16 cellular contexts compared by ENCODE assay signal in genomic region chr18:48815182-48815520, GRCh38.
A peak's percentile ranks its signal among the peaks of the same experiment; 100 is the strongest.
DNase-seq lines count a peak whose midpoint lies in the region; ATAC-seq lines count a peak whose summit lies in the region.
"Had no signal": no experiment of that assay in that cellular context is flagged by ENCODE, and none has a peak within 500 bp of the region (broad histone marks: within the 10 kb centered on the region; RNA-seq: fewer than 3 reads in every experiment).

No MANE protein-coding gene starts in this region.

- ATAC-seq in effector memory CD8-positive, alpha-beta T cell (replicated peaks), result no peak
- ATAC-seq in HG02938 (IDR thresholded peaks at IDR 0.05; ENCODE audit: unreplicated experiment), result no peak
- ATAC-seq: left colon had no signal

- H3K27me3 Mint-ChIP-seq in activated CD4-positive, alpha-beta memory T cell treated with anti-CD3 and anti-CD28 coated beads, Interleukin-2, amount 10 ng/mL, durations not matched to agents 7 days and 5 days, result no peaks in the 10 kb centered on the region
- no peaks in the 10 kb centered on the region for H3K27me3 Mint-ChIP-seq in effector memory CD8-positive, alpha-beta T cell
- H3K27me3 Mint-ChIP-seq: stimulated activated naive B cell treated with anti-CD40 and anti-IgM and Interleukin-4, amounts not matched to agents 10 μg/mL and 1 μg/mL and 100 μg/mL, for 72 hours had no signal

- DNase-seq in activated effector memory CD4-positive, alpha-beta T cell treated with anti-CD3 and anti-CD28 coated beads, Interleukin-2, amount 50 U/mL, for 16 hours, result peak; percentile 60
- DNase-seq in activated effector memory CD4-positive, alpha-beta T cell treated with Interleukin-2 at 50 U/mL for 16 hours, result no peak
- DNase-seq in activated CD4-positive, alpha-beta memory T cell treated with anti-CD3 and anti-CD28 coated beads, Interleukin-2, amount 10 ng/mL, durations not matched to agents 7 days and 5 days, result no peak
- DNase-seq in effector memory CD8-positive, alpha-beta T cell, result no peak
- DNase-seq in ureter (ENCODE audit: low spot score), result peak; percentile 23
- no peak for DNase-seq in SW 1271 (lab: John Stamatoyannopoulos, UW)
- DNase-seq in G401 (ENCODE audit: low spot score), result no peak
- DNase-seq: anterior cingulate cortex; COR-L47; GOT3; midbrain; NCI-H69; stimulated activated naive B cell treated with anti-CD40 and anti-IgM and Interleukin-4, amounts not matched to agents 10 μg/mL and 1 μg/mL and 100 μg/mL, for 72 hours; T1000 had no signal

- POLR2A ChIA-PET in activated CD4-positive, alpha-beta memory T cell treated with anti-CD3 and anti-CD28 coated beads, Interleukin-2, amount 10 ng/mL, durations not matched to agents 7 days and 5 days (lab: Charles Lee), result interaction anchor here (1.1 to 5.2 kb wide), 9 partner anchors 8 to 130 kb away, joined by 3 to 75 read pairs (median 11); no protein-coding TSS in a partner anchor

- no peaks in the 10 kb centered on the region for H3K9me3 Mint-ChIP-seq in activated CD4-positive, alpha-beta memory T cell treated with anti-CD3 and anti-CD28 coated beads, Interleukin-2, amount 10 ng/mL, durations not matched to agents 7 days and 5 days
- no peaks in the 10 kb centered on the region for H3K9me3 Mint-ChIP-seq in effector memory CD8-positive, alpha-beta T cell
- H3K9me3 Mint-ChIP-seq: stimulated activated naive B cell treated with anti-CD40 and anti-IgM and Interleukin-4, amounts not matched to agents 10 μg/mL and 1 μg/mL and 100 μg/mL, for 72 hours had no signal

- H3K4me3 Mint-ChIP-seq in activated CD4-positive, alpha-beta memory T cell treated with anti-CD3 and anti-CD28 coated beads, Interleukin-2, amount 10 ng/mL, durations not matched to agents 7 days and 5 days, result no peak overlapping the region
- H3K4me3 Mint-ChIP-seq in effector memory CD8-positive, alpha-beta T cell, result peak overlapping the region; percentile 37 to 60
- H3K4me3 Mint-ChIP-seq: stimulated activated naive B cell treated with anti-CD40 and anti-IgM and Interleukin-4, amounts not matched to agents 10 μg/mL and 1 μg/mL and 100 μg/mL, for 72 hours had no signal

- H3K36me3 Mint-ChIP-seq in activated CD4-positive, alpha-beta memory T cell treated with anti-CD3 and anti-CD28 coated beads, Interleukin-2, amount 10 ng/mL, durations not matched to agents 7 days and 5 days (ENCODE audit: low read depth), result peaks cover 30% of the 10 kb centered on the region
- peaks cover 33% of the 10 kb centered on the region for H3K36me3 Mint-ChIP-seq in effector memory CD8-positive, alpha-beta T cell (ENCODE audit: insufficient read depth)

- CTCF ChIA-PET in activated CD4-positive, alpha-beta memory T cell treated with anti-CD3 and anti-CD28 coated beads, Interleukin-2, amount 10 ng/mL, durations not matched to agents 7 days and 5 days (lab: Charles Lee), result interaction anchor here (1.3 to 2.3 kb wide), 2 partner anchors 8 to 19 kb away, joined by 3 to 11 read pairs; no protein-coding TSS in a partner anchor

- H3K27ac Mint-ChIP-seq in activated CD4-positive, alpha-beta memory T cell treated with anti-CD3 and anti-CD28 coated beads, Interleukin-2, amount 10 ng/mL, durations not matched to agents 7 days and 5 days, result peak overlapping the region; percentile 90
- H3K27ac Mint-ChIP-seq in effector memory CD8-positive, alpha-beta T cell, result peak overlapping the region; percentile 95 to 98

- in situ Hi-C loops in G401 (cut with HindIII; ENCODE audit: low sequenced_read_pairs), result no loop called here

- H3K4me1 Mint-ChIP-seq in activated CD4-positive, alpha-beta memory T cell treated with anti-CD3 and anti-CD28 coated beads, Interleukin-2, amount 10 ng/mL, durations not matched to agents 7 days and 5 days, result peaks cover 63% of the 10 kb centered on the region
- peaks cover 58 to 64% of the 10 kb centered on the region in 2 donors for H3K4me1 Mint-ChIP-seq in effector memory CD8-positive, alpha-beta T cell (ENCODE audit: low read depth in 2 of 2)

Comparison
In these comparisons a context has a peak if more than half of its experiments do, and no peak if none do; other contexts are left out.
1. DNase-seq: peak in activated effector memory CD4-positive, alpha-beta T cell treated with anti-CD3 and anti-CD28 coated beads, Interleukin-2, amount 50 U/mL, for 16 hours (single experiment) and ureter (single experiment); none in activated effector memory CD4-positive, alpha-beta T cell treated with Interleukin-2 at 50 U/mL for 16 hours (single experiment), activated CD4-positive, alpha-beta memory T cell treated with anti-CD3 and anti-CD28 coated beads, Interleukin-2, amount 10 ng/mL, durations not matched to agents 7 days and 5 days (single experiment), effector memory CD8-positive, alpha-beta T cell (0 of 3), SW 1271 (0 of 2) and G401 (single experiment).